ENCODE assay signal across 17 cellular contexts in genomic region chr2:146451972-146452371, GRCh38.
A peak's percentile ranks its signal among the peaks of the same experiment; 100 is the strongest.
DNase-seq lines count a peak whose midpoint lies in the region; ATAC-seq and TF ChIP-seq lines count a peak whose summit lies in the region.
"Had no signal": no experiment of that assay in that cellular context is flagged by ENCODE, and none has a peak within 500 bp of the region (broad histone marks: within the 10 kb centered on the region; RNA-seq: fewer than 3 reads in every experiment).

No MANE protein-coding gene starts in this region.

- BruUV-seq in PC-3 (replicated peaks; lab: Mats Ljungman, UMichigan) = no TSS peak

- H3K27me3 ChIP-seq in PC-3 (ENCODE audit: low read length) (no peaks in the 10 kb centered on the region), esophagus squamous epithelium (no peaks in the 10 kb centered on the region)
- H3K27me3 ChIP-seq: esophagus muscularis mucosa had no signal

- H3K4me1 ChIP-seq in PC-3 (ENCODE audit: insufficient read depth, low read length) (peaks cover 17% of the 10 kb centered on the region), esophagus squamous epithelium (no peaks in the 10 kb centered on the region)
- H3K4me1 ChIP-seq: esophagus muscularis mucosa had no signal

- no peaks in the 10 kb centered on the region for H4K20me1 ChIP-seq in PC-3 (ENCODE audit: low read length)

- H3F3A ChIP-seq in PC-3 (ENCODE audit: low read length, unreplicated experiment) = no peaks in the 10 kb centered on the region

- TF ChIP-seq CTCF in PC-3 (conservative IDR thresholded peaks at IDR 0.05; ENCODE audit: low read depth, low read length) (no peak), esophagus squamous epithelium (IDR thresholded peaks at IDR 0.05) (no peak)

- H3K9me3 ChIP-seq in PC-3 (ENCODE audit: low read length) (no peaks in the 10 kb centered on the region), esophagus squamous epithelium (no peaks in the 10 kb centered on the region)
- H3K9me3 ChIP-seq: esophagus muscularis mucosa had no signal

- POLR2A ChIA-PET in PC-3 (lab: Charles Lee; ENCODE audit: unreplicated experiment) = no interaction called here

- no peak overlapping the region for H3K4me3 ChIP-seq in PC-3 (ENCODE audit: low read length)
- H3K4me3 ChIP-seq in esophagus squamous epithelium = no peak overlapping the region
- H3K4me3 ChIP-seq: esophagus muscularis mucosa had no signal

- H3K36me3 ChIP-seq in PC-3 (ENCODE audit: low read depth, low read length) (no peaks in the 10 kb centered on the region), esophagus squamous epithelium (no peaks in the 10 kb centered on the region)
- H3K36me3 ChIP-seq: esophagus muscularis mucosa, WERI-Rb-1 had no signal

- 44 to 60% methylated on average over 1 of the region's 1 CpG for WGBS in esophagus squamous epithelium, 2 donors

- no peak overlapping the region for H3K9ac ChIP-seq in PC-3 (ENCODE audit: low read length)

- DNase-seq in PC-3 (peak; percentile 5), esophagus squamous epithelium (lab: John Stamatoyannopoulos, UW) (no peak), NCI-H82 treated with DMSO at 0.1 percent for 48 hours (lab: John Stamatoyannopoulos, UW; ENCODE audit: unreplicated experiment) (no peak)
- no peak for DNase-seq in stimulated activated CD4-positive, alpha-beta T cell treated with anti-CD3 and anti-CD28 coated beads, Interleukin-4, amount 100 ng/mL, for 24 hours
- DNase-seq: activated CD4-positive, alpha-beta memory T cell treated with anti-CD3 and anti-CD28 coated beads, Interleukin-2, amount 10 ng/mL, durations not matched to agents 7 days and 5 days; activated naive CD8-positive, alpha-beta T cell treated with anti-CD3 and anti-CD28 coated beads for 36 hours; activated T-cell treated with anti-CD3 and anti-CD28 coated beads, Interleukin-2, amount 50 U/mL, for 48 hours; caudate nucleus; CD8-positive, alpha-beta T cell; DND-41; NCI-H446 treated with DMSO at 0.1 percent for 48 hours; WERI-Rb-1 had no signal

- H3K9me2 ChIP-seq in PC-3 (replicated peaks; ENCODE audit: low read length) = no peaks in the 10 kb centered on the region

- CTCF ChIA-PET in PC-3 (lab: Charles Lee) = no interaction called here

- H3K4me2 ChIP-seq in PC-3 (ENCODE audit: low read length) = no peak overlapping the region

- intact Hi-C loops in PC-3 (cut with micrococcal nuclease) (no loop called here), esophagus squamous epithelium (cut with DNase I) (no loop called here)

- H3K27ac ChIP-seq in PC-3 (ENCODE audit: low read length) (no peak overlapping the region), esophagus squamous epithelium (no peak overlapping the region)
- H3K27ac ChIP-seq: esophagus muscularis mucosa, WERI-Rb-1 had no signal

- ATAC-seq in GM18511 (IDR thresholded peaks at IDR 0.05; ENCODE audit: unreplicated experiment) = peak; percentile 72
- ATAC-seq in GM19395 (IDR thresholded peaks at IDR 0.05; ENCODE audit: unreplicated experiment) = peak; percentile 59
- ATAC-seq in HG03060 (IDR thresholded peaks at IDR 0.05; ENCODE audit: low read depth, unreplicated experiment) = peak; percentile 56
- no peak for ATAC-seq in PC-3
- ATAC-seq in HG03521 (IDR thresholded peaks at IDR 0.05; ENCODE audit: unreplicated experiment) = no peak
- ATAC-seq: CD8-positive, alpha-beta T cell had no signal

- no peak overlapping the region for H2AFZ ChIP-seq in PC-3 (ENCODE audit: low read length)

- no peaks in the 10 kb centered on the region for H3K79me2 ChIP-seq in PC-3 (ENCODE audit: low read length)

- no peak for TF ChIP-seq POLR2A in esophagus squamous epithelium (IDR thresholded peaks at IDR 0.05)

Comparison
In these comparisons a context has a peak if more than half of its experiments do, and no peak if none do; other contexts are left out.
1. ATAC-seq: peak in GM18511 (single experiment), GM19395 (single experiment) and HG03060 (single experiment); none in PC-3 (single experiment) and HG03521 (single experiment).